8 cellular contexts compared by ENCODE assay signal in genomic region chr2:105337122-105338019, GRCh38.
DNase-seq lines count a peak whose midpoint lies in the region; ATAC-seq, FAIRE-seq and TF ChIP-seq lines count a peak whose summit lies in the region.

Gene C2orf49 (plus strand): TSS chr2:105337540. CDS start chr2:105337588, 48 bp downstream.

- H3K79me2 ChIP-seq in OCI-LY1 (ENCODE audit: insufficient read depth, low read length) = peaks cover 27% of the 10 kb centered on the region

- H3K36me3 ChIP-seq in OCI-LY1 (ENCODE audit: insufficient read depth, low read length) = peaks cover 34% of the 10 kb centered on the region

- peaks cover 23% of the 10 kb centered on the region for H3K4me1 ChIP-seq in OCI-LY1 (ENCODE audit: insufficient read depth, low read length, severe bottlenecking)

- H3K9me3 ChIP-seq in OCI-LY1 (ENCODE audit: low read length) = no peaks in the 10 kb centered on the region

- H2AFZ ChIP-seq in OCI-LY1 (ENCODE audit: low read length) = no peak within 1 kb of the TSS

- no peaks in the 10 kb centered on the region for H3K27me3 ChIP-seq in OCI-LY1 (ENCODE audit: insufficient read depth, low read length)

- no peak for TF ChIP-seq CTCF in D721Med (IDR thresholded peaks at IDR 0.05; ENCODE audit: insufficient read depth, missing control alignments)
- no peak for TF ChIP-seq CTCF in OCI-LY1 (IDR thresholded peaks at IDR 0.05; ENCODE audit: low read length)

- peak within 1 kb of the TSS; percentile 91 for H3K4me2 ChIP-seq in OCI-LY1 (ENCODE audit: low read length)

- H3K9me2 ChIP-seq in OCI-LY1 (ENCODE audit: low read depth, low read length) = no peaks in the 10 kb centered on the region

- H3K9ac ChIP-seq in OCI-LY1 (ENCODE audit: low read length) = peak within 1 kb of the TSS; percentile 80

- FAIRE-seq in D721Med (lab: Jason Lieb, UNC) = no peak

- 0 out of 2 replicates have a peak, but pooled peaks cover 2% of the 10 kb centered on the region for H4K20me1 ChIP-seq in OCI-LY1 (ENCODE audit: insufficient read depth, low read length)

- peak; percentile 89 for ATAC-seq in GM21515 (IDR thresholded peaks at IDR 0.05; ENCODE audit: unreplicated experiment)

- peak; percentile 58 for DNase-seq in D721Med (ENCODE audit: insufficient read length, low spot score)
- peak; percentile 78 for DNase-seq in HuH-7 (ENCODE audit: low spot score)
- peak; percentile 90 for DNase-seq in activated CD8-positive, alpha-beta memory T cell treated with anti-CD3 and anti-CD28 coated beads, Interleukin-2, amount 50 U/mL, for 4 hours
- peak; percentile 68 for DNase-seq in epidermal melanocyte (ENCODE audit: insufficient read length, low spot score)
- peak; percentile 91 for DNase-seq in midbrain (lab: John Stamatoyannopoulos, UW)
- peak; percentile 72 to 79 for DNase-seq in stimulated activated CD8-positive, alpha-beta memory T cell treated with anti-CD3 and anti-CD28 coated beads, Interleukin-2, amount 100 ng/mL, for 1 hour (ENCODE audit: low read depth in 2 of 2)

- peak within 1 kb of the TSS; percentile 90 for H3K4me3 ChIP-seq in OCI-LY1 (ENCODE audit: low read depth, low read length, poor library complexity, severe bottlenecking)

- H3F3A ChIP-seq in OCI-LY1 (ENCODE audit: insufficient read depth, low read length) = no peaks in the 10 kb centered on the region

- peak within 1 kb of the TSS; percentile 62 for H3K27ac ChIP-seq in OCI-LY1 (ENCODE audit: low read depth, low read length, poor library complexity, severe bottlenecking)

Comparison
In these comparisons a context has a peak if more than half of its experiments do, and no peak if none do; other contexts are left out.
1. Peak in every context shown above with its lines: DNase-seq, ATAC-seq, H3K4me3 ChIP-seq and H3K27ac ChIP-seq.